ENCODE assay signal across 23 cellular contexts in genomic region chrX:54213603-54214002, GRCh38.
"Had no signal": no experiment of that assay in that cellular context is flagged by ENCODE, and none has a peak within 500 bp of the region (broad histone marks: within the 10 kb centered on the region; RNA-seq: fewer than 3 reads in every experiment).

No MANE protein-coding gene starts in this region.

- DNase-seq: colonic mucosa; cortex of kidney; effector CD8-positive, alpha-beta T cell; effector memory CD8-positive, alpha-beta T cell; endodermal cell; foreskin keratinocyte; heart left ventricle; hypothalamus; immature natural killer cell; islet precursor cell; left cardiac atrium; left lung; left ventricle myocardium superior; lower lobe of right lung; mesenchymal stem cell; mucosa of descending colon; naive B cell; naive thymus-derived CD8-positive, alpha-beta T cell had no signal

- H3K4me2 ChIP-seq: hepatocyte had no signal

- H3K4me1 ChIP-seq: colonic mucosa, esophagus muscularis mucosa, foreskin keratinocyte, gastroesophageal sphincter, heart left ventricle, left lung, lower lobe of right lung had no signal

- H3K4me3 ChIP-seq: colonic mucosa, esophagus muscularis mucosa, gastroesophageal sphincter, heart left ventricle, hepatocyte, left lung, lower lobe of right lung, mucosa of descending colon had no signal

- H3K27ac ChIP-seq: colonic mucosa, esophagus muscularis mucosa, foreskin keratinocyte, gastroesophageal sphincter, heart left ventricle, hepatocyte, left lung, lower lobe of right lung had no signal

- FAIRE-seq: endometrium, frontal cortex had no signal

- H3K36me3 ChIP-seq: colonic mucosa, esophagus muscularis mucosa, gastroesophageal sphincter, heart left ventricle, left lung, lower lobe of right lung had no signal

- H3K9me3 ChIP-seq: colonic mucosa, esophagus muscularis mucosa, gastroesophageal sphincter, heart left ventricle, lower lobe of right lung, mucosa of descending colon had no signal

- H3K79me2 ChIP-seq: hepatocyte had no signal

- H3K27me3 ChIP-seq: colonic mucosa, esophagus muscularis mucosa, foreskin keratinocyte, gastroesophageal sphincter, hepatocyte, left lung had no signal

- ATAC-seq: effector memory CD8-positive, alpha-beta T cell; foreskin keratinocyte; gastroesophageal sphincter; heart left ventricle; left cardiac atrium; left lung; left ventricle myocardium superior; lower lobe of right lung; mucosa of descending colon; naive thymus-derived CD8-positive, alpha-beta T cell had no signal

- H2AFZ ChIP-seq: hepatocyte had no signal
